In genomic region chr5:91381134-91381773, GRCh38 we compare ENCODE assay signal across 8 cellular contexts. TPM values are rescaled to one million over a fixed set of nuclear protein-coding genes. Genes with fewer than 3 reads are reported as not detected.
DNase-seq lines count a peak whose midpoint lies in the region; ATAC-seq, FAIRE-seq and TF ChIP-seq lines count a peak whose summit lies in the region.

No MANE protein-coding gene starts in this region.

- H4K20me1 ChIP-seq in astrocyte (ENCODE audit: insufficient read depth, low read length): peaks cover 8% of the 10 kb centered on the region

- H3K27ac ChIP-seq in cardiac muscle cell: peak overlapping the region; percentile 97
- H3K27ac ChIP-seq in astrocyte (ENCODE audit: low read depth, low read length): peak overlapping the region; percentile 99
- peak overlapping the region; percentile 99 to 100 (median 99) for H3K27ac ChIP-seq in right lobe of liver
- peak overlapping the region; percentile 100 for H3K27ac ChIP-seq in upper lobe of right lung

- H3K4me3 ChIP-seq in cardiac muscle cell: peak overlapping the region; percentile 76
- H3K4me3 ChIP-seq in astrocyte (ENCODE audit: insufficient read depth, low read depth, low read length): peak overlapping the region; percentile 90
- peak overlapping the region; percentile 66 to 74 (median 70) for H3K4me3 ChIP-seq in right lobe of liver
- peak overlapping the region; percentile 72 for H3K4me3 ChIP-seq in upper lobe of right lung

- peaks cover 20% of the 10 kb centered on the region for H3K4me1 Mint-ChIP-seq in astrocyte (ENCODE audit: low read depth, unreplicated experiment)

- H3K9me3 ChIP-seq in cardiac muscle cell (ENCODE audit: low read depth) (no peaks in the 10 kb centered on the region), astrocyte (ENCODE audit: insufficient read depth, low read depth, low read length) (no peaks in the 10 kb centered on the region), right lobe of liver (no peaks in the 10 kb centered on the region), upper lobe of right lung (no peaks in the 10 kb centered on the region)

- H3K27ac Mint-ChIP-seq in astrocyte (ENCODE audit: unreplicated experiment): peak overlapping the region; percentile 99

- peak overlapping the region; percentile 99 for H3K9ac ChIP-seq in astrocyte (ENCODE audit: low read length)

- FAIRE-seq in astrocyte (lab: Jason Lieb, UNC) (no peak), HTR-8/SVneo (lab: Jason Lieb, UNC) (no peak)

- no peaks in the 10 kb centered on the region for H3K9me3 Mint-ChIP-seq in astrocyte (ENCODE audit: unreplicated experiment)

- no peak for ATAC-seq in Right ventricle myocardium superior (ENCODE audit: poor library complexity)
- ATAC-seq in right lobe of liver: no peak
- ATAC-seq in upper lobe of right lung: no peak

- DNase-seq in cardiac muscle cell (ENCODE audit: low read depth in 1 of 2, low spot score in 1 of 2) (no peak), Right ventricle myocardium superior (no peak), astrocyte (ENCODE audit: low read depth) (no peak), right lobe of liver (no peak), upper lobe of right lung (no peak), epidermal melanocyte (ENCODE audit: insufficient read length, low spot score) (no peak), DMS 273 (lab: John Stamatoyannopoulos, UW; ENCODE audit: unreplicated experiment) (no peak), HTR-8/SVneo (ENCODE audit: insufficient read length, low spot score) (no peak)

- H2AFZ ChIP-seq in astrocyte (ENCODE audit: low read depth, low read length): no peak overlapping the region

- H3K79me2 ChIP-seq in astrocyte (ENCODE audit: insufficient read depth, low read length): peaks cover 66% of the 10 kb centered on the region

- intact Hi-C loops in Right ventricle myocardium superior (cut with DNase I) (loop anchor here (2.0 to 5.0 kb wide), 2 partner anchors 100 to 154 kb away; no protein-coding TSS in a partner anchor), right lobe of liver (cut with DNase I) (no loop called here), upper lobe of right lung (cut with DNase I) (loop anchor here (10.0 kb wide), 1 partner anchor 276 kb away; no protein-coding TSS in a partner anchor)

- H3K36me3 ChIP-seq in cardiac muscle cell (peaks cover 20% of the 10 kb centered on the region), astrocyte (ENCODE audit: insufficient read depth, low read length) (peaks cover 18% of the 10 kb centered on the region), right lobe of liver (peaks cover 0 to 26% (median 12%) of the 10 kb centered on the region in 4 donors), upper lobe of right lung (peaks cover 21% of the 10 kb centered on the region)

- H3K4me1 ChIP-seq in cardiac muscle cell (ENCODE audit: low read depth): peaks cover 30% of the 10 kb centered on the region
- peaks cover 9% of the 10 kb centered on the region for H3K4me1 ChIP-seq in astrocyte (ENCODE audit: insufficient read depth, low read length)
- peaks cover 0 to 16% (median 0%) of the 10 kb centered on the region in 4 donors for H3K4me1 ChIP-seq in right lobe of liver
- peaks cover 33% of the 10 kb centered on the region for H3K4me1 ChIP-seq in upper lobe of right lung

- WGBS in right lobe of liver (ENCODE audit: insufficient coverage, low coverage, low lambda C conversion rate, missing lambda C conversion rate): under 1% methylated on average over 7 of the region's 9 CpGs

- H3K4me2 ChIP-seq in astrocyte (ENCODE audit: low read length): peak overlapping the region; percentile 93

- peak; percentile 93 for TF ChIP-seq POLR2A in right lobe of liver (IDR thresholded peaks at IDR 0.05)

- H3K36me3 Mint-ChIP-seq in astrocyte (ENCODE audit: low read depth, unreplicated experiment): peaks cover 2% of the 10 kb centered on the region

- no peaks in the 10 kb centered on the region for H3K27me3 Mint-ChIP-seq in astrocyte (ENCODE audit: low read depth, unreplicated experiment)

- H3K4me3 Mint-ChIP-seq in astrocyte (ENCODE audit: unreplicated experiment): peak overlapping the region; percentile 97

- H3K27me3 ChIP-seq in cardiac muscle cell: no peaks in the 10 kb centered on the region
- H3K27me3 ChIP-seq in astrocyte (ENCODE audit: insufficient read depth, low read length): no peaks in the 10 kb centered on the region
- H3K27me3 ChIP-seq in right lobe of liver: no peaks in the 10 kb centered on the region
- no peaks in the 10 kb centered on the region for H3K27me3 ChIP-seq in upper lobe of right lung

- TF ChIP-seq CTCF in cardiac muscle cell (IDR thresholded peaks at IDR 0.05; ENCODE audit: low read depth, low read length): no peak
- TF ChIP-seq CTCF in astrocyte (IDR thresholded peaks at IDR 0.05; ENCODE audit: insufficient read depth, low read depth, low read length): no peak
- TF ChIP-seq CTCF in right lobe of liver (IDR thresholded peaks at IDR 0.05): no peak
- no peak for TF ChIP-seq CTCF in upper lobe of right lung (IDR thresholded peaks at IDR 0.05)

RNA-seq across cellular contexts. Expression of gene ARRDC3, which starts 1.9 kb away (rescaled TPM):
- 63.6 and 75.8 TPM in 2 replicates for total RNA-seq in cardiac muscle cell
- 56.8 and 70.6 TPM in 2 replicates for polyA plus RNA-seq in cardiac muscle cell
- total RNA-seq in Right ventricle myocardium superior: 17.3 TPM
- 73.1 and 94.7 TPM in 2 replicates for total RNA-seq in astrocyte
- total RNA-seq in right lobe of liver: 10 to 100 TPM; 14.3 to 96.9 (median 46.0) TPM
- total RNA-seq in upper lobe of right lung: 103 TPM

Comparison
In these comparisons a context has a peak if more than half of its experiments do, and no peak if none do; other contexts are left out.
1. intact Hi-C loops: an anchor here in Right ventricle myocardium superior (2.0 to 5.0 kb wide) and upper lobe of right lung (10.0 kb wide); none called in right lobe of liver.